8 cellular contexts compared by ENCODE assay signal in genomic region chr10:3482200-3482993, GRCh38.
A peak's percentile ranks its signal among the peaks of the same experiment; 100 is the strongest.
DNase-seq lines count a peak whose midpoint lies in the region; ATAC-seq and TF ChIP-seq lines count a peak whose summit lies in the region.

No MANE protein-coding gene starts in this region.

- intact Hi-C loops in spleen (cut with DNase I; ENCODE audit: low total_unique reads): loop anchor here (10.0 kb wide), 1 partner anchor 302 kb away; the partner anchor contains the start of gene KLF6

- ATAC-seq in HG02870 (IDR thresholded peaks at IDR 0.05; ENCODE audit: unreplicated experiment) (peak; percentile 46), GM19395 (IDR thresholded peaks at IDR 0.05; ENCODE audit: unreplicated experiment) (no peak)

- DNase-seq in DMS53 treated with DMSO at 0.1 percent for 48 hours (lab: John Stamatoyannopoulos, UW; ENCODE audit: unreplicated experiment) (peak; percentile 93), NCI-H748 treated with DMSO at 0.1 percent for 48 hours (lab: John Stamatoyannopoulos, UW) (peak; percentile 81), dermis blood vessel endothelial cell (peak; percentile 94), mesothelial cell of epicardium (ENCODE audit: low spot score in 2 of 2, unreplicated experiment in 2 of 2) (peak in 1 of 2 experiments; percentile 48), spleen (no peak)
- no peak for DNase-seq in stimulated activated CD4-positive, alpha-beta T cell treated with anti-CD3 and anti-CD28 coated beads, Interleukin-2, amount 100 ng/mL, for 48 hours

- H3K27ac Mint-ChIP-seq in mesothelial cell of epicardium: peak overlapping the region; percentile 98

- no peaks in the 10 kb centered on the region for H3K36me3 ChIP-seq in spleen

- no peaks in the 10 kb centered on the region for H3K9me3 ChIP-seq in spleen

- TF ChIP-seq CTCF in mesothelial cell of epicardium (IDR thresholded peaks at IDR 0.05; ENCODE audit: unreplicated experiment) (no peak), spleen (IDR thresholded peaks at IDR 0.05 in 8 of 11, conservative IDR thresholded peaks at IDR 0.05 in 3 of 11) (no peak)

- no peaks in the 10 kb centered on the region for H3K36me3 Mint-ChIP-seq in mesothelial cell of epicardium

- H3K27me3 ChIP-seq in spleen (replicated peaks in 1 of 7): no peaks in the 10 kb centered on the region

- H3K27ac ChIP-seq in spleen: peak overlapping the region in 2 of 8 donors; percentile 9 to 17

- TF ChIP-seq POLR2A in spleen (IDR thresholded peaks at IDR 0.05): no peak

- peak overlapping the region; percentile 23 for H3K4me3 Mint-ChIP-seq in mesothelial cell of epicardium

- H3K4me3 ChIP-seq in spleen: peak overlapping the region in 1 of 8 donors; percentile 37

- WGBS in spleen, 5 donors: 34 to 51% (median 42%) methylated on average over 17 of the region's 17 CpGs

- H3K4me1 ChIP-seq in spleen: peaks cover 0 to 52% (median 34%) of the 10 kb centered on the region in 6 donors

- H3K9me3 Mint-ChIP-seq in mesothelial cell of epicardium: no peaks in the 10 kb centered on the region

- no peaks in the 10 kb centered on the region for H3K27me3 Mint-ChIP-seq in mesothelial cell of epicardium (ENCODE audit: low read depth)

- H3K4me1 Mint-ChIP-seq in mesothelial cell of epicardium: peaks cover 59% of the 10 kb centered on the region

Comparison
In these comparisons a context has a peak if more than half of its experiments do, and no peak if none do; other contexts are left out.
1. DNase-seq: peak in DMS53 treated with DMSO at 0.1 percent for 48 hours (single experiment), NCI-H748 treated with DMSO at 0.1 percent for 48 hours (single experiment) and dermis blood vessel endothelial cell (single experiment); none in spleen (single experiment) and stimulated activated CD4-positive, alpha-beta T cell treated with anti-CD3 and anti-CD28 coated beads, Interleukin-2, amount 100 ng/mL, for 48 hours (0 of 2).